ENCODE assay signal across 14 cellular contexts in genomic region chr13:28181413-28181812, GRCh38. TPM values are rescaled to one million over a fixed set of nuclear protein-coding genes. Genes with fewer than 3 reads are reported as not detected.
DNase-seq lines count a peak whose midpoint lies in the region; ATAC-seq, FAIRE-seq and TF ChIP-seq lines count a peak whose summit lies in the region.
"Had no signal": no experiment of that assay in that cellular context is flagged by ENCODE, and none has a peak within 500 bp of the region (broad histone marks: within the 10 kb centered on the region; RNA-seq: fewer than 3 reads in every experiment).

No MANE protein-coding gene starts in this region.

- no peak overlapping the region for H2BK12ac ChIP-seq in mesenchymal stem cell (ENCODE audit: low read length in 2 of 2)

- TF ChIP-seq CTCF in bronchial epithelial cell (IDR thresholded peaks at IDR 0.05; ENCODE audit: insufficient read depth, low read length, severe bottlenecking) = no peak
- TF ChIP-seq CTCF in neural progenitor cell (IDR thresholded peaks at IDR 0.05) = no peak

- no peak for FAIRE-seq in HTR-8/SVneo (lab: Jason Lieb, UNC)
- no peak for FAIRE-seq in bronchial epithelial cell (lab: Jason Lieb, UNC)

- H2AFZ ChIP-seq in mesenchymal stem cell (ENCODE audit: low read depth, low read length) = no peak overlapping the region
- no peak overlapping the region for H2AFZ ChIP-seq in neural progenitor cell (replicated peaks)

- in situ Hi-C loops in KBM-7 (cut with MboI; ENCODE audit: low pct_unique_long_range_greater_than_20kb, low sequenced_read_pairs) = no loop called here

- no peak overlapping the region for H2BK15ac ChIP-seq in mesenchymal stem cell (ENCODE audit: low read depth, poor library complexity, severe bottlenecking)

- no peak overlapping the region for H3K4ac ChIP-seq in mesenchymal stem cell (ENCODE audit: low read depth in 1 of 2, low read length in 2 of 2)

- peaks cover 4% of the 10 kb centered on the region for H3K36me3 Mint-ChIP-seq in neural progenitor cell

- H4K20me1 ChIP-seq in neural progenitor cell (ENCODE audit: low read depth) = peaks cover 21% of the 10 kb centered on the region

- no peaks in the 10 kb centered on the region for H3K27me3 Mint-ChIP-seq in neural progenitor cell (ENCODE audit: insufficient read depth, low read depth)
- H3K27me3 Mint-ChIP-seq: naive B cell had no signal

- H3K18ac ChIP-seq in mesenchymal stem cell (ENCODE audit: low read depth in 1 of 2, low read length in 2 of 2) = no peak overlapping the region

- DNase-seq in COLO829 (ENCODE audit: low spot score) = peak; percentile 77
- peak; percentile 32 for DNase-seq in HTR-8/SVneo (ENCODE audit: insufficient read length, low spot score)
- DNase-seq in bronchial epithelial cell (ENCODE audit: low read depth) = peak; percentile 98
- DNase-seq in mesenchymal stem cell = peak; percentile 83
- DNase-seq in neural progenitor cell (ENCODE audit: low spot score) = no peak
- no peak for DNase-seq in KBM-7
- DNase-seq in nucleus accumbens (lab: John Stamatoyannopoulos, UW) = no peak
- DNase-seq: amygdala, Karpas-422, naive B cell, small intestine, T-helper 9 cell had no signal

- no peak overlapping the region for H2BK5ac ChIP-seq in mesenchymal stem cell (ENCODE audit: low read depth, low read length, poor library complexity, severe bottlenecking)

- H3K23ac ChIP-seq in mesenchymal stem cell (ENCODE audit: low read length in 2 of 2) = no peak overlapping the region

- H3K4me2 ChIP-seq in mesenchymal stem cell (ENCODE audit: low read length, poor library complexity, severe bottlenecking) (no peak overlapping the region), neural progenitor cell (no peak overlapping the region)

- H3K9me3 ChIP-seq in mesenchymal stem cell (ENCODE audit: control insufficient read depth, low read length) = no peaks in the 10 kb centered on the region
- H3K9me3 ChIP-seq in neural progenitor cell (ENCODE audit: low read depth) = no peaks in the 10 kb centered on the region
- H3K9me3 ChIP-seq: HAP-1 had no signal

- H3K36me3 ChIP-seq in bronchial epithelial cell (ENCODE audit: control insufficient read depth, insufficient read depth, low read length) (no peaks in the 10 kb centered on the region), mesenchymal stem cell (ENCODE audit: control insufficient read depth in 1 of 2, insufficient read depth in 2 of 2, low read depth in 1 of 2, low read length in 2 of 2) (peaks cover 2 to 20% of the 10 kb centered on the region in 2 experiments), neural progenitor cell (peaks cover 11% of the 10 kb centered on the region)
- H3K36me3 ChIP-seq: HAP-1 had no signal

- no peak overlapping the region for H3K4me3 Mint-ChIP-seq in neural progenitor cell
- H3K4me3 Mint-ChIP-seq: naive B cell had no signal

- no peak for ATAC-seq in HG03460 (IDR thresholded peaks at IDR 0.05; ENCODE audit: unreplicated experiment)

- H3K27me3 ChIP-seq in bronchial epithelial cell (ENCODE audit: control insufficient read depth, insufficient read depth, low read length) (no peaks in the 10 kb centered on the region), mesenchymal stem cell (ENCODE audit: control insufficient read depth in 1 of 2, insufficient read depth in 1 of 2, low read length in 2 of 2) (no peaks in the 10 kb centered on the region), neural progenitor cell (no peaks in the 10 kb centered on the region)

- no peak overlapping the region for H2AK5ac ChIP-seq in mesenchymal stem cell (ENCODE audit: low read length, severe bottlenecking)

- no peak overlapping the region for H3K14ac ChIP-seq in mesenchymal stem cell (ENCODE audit: low read length in 2 of 2)

- no peaks in the 10 kb centered on the region for H3K4me1 Mint-ChIP-seq in neural progenitor cell

- no peak overlapping the region for H4K8ac ChIP-seq in mesenchymal stem cell (ENCODE audit: low read length)

- WGBS in mesenchymal stem cell = no CpG with 5 or more reads among the region's 2 CpGs

- H3K27ac Mint-ChIP-seq in neural progenitor cell = no peak overlapping the region

- H3K9ac ChIP-seq in mesenchymal stem cell (ENCODE audit: low read length) = no peak overlapping the region
- H3K9ac ChIP-seq in neural progenitor cell = no peak overlapping the region

- peaks cover 14% of the 10 kb centered on the region for H3K79me1 ChIP-seq in mesenchymal stem cell (replicated peaks; ENCODE audit: low read length, poor library complexity, severe bottlenecking)

- no peaks in the 10 kb centered on the region for H3K9me3 Mint-ChIP-seq in neural progenitor cell
- H3K9me3 Mint-ChIP-seq: naive B cell had no signal

- H3F3A ChIP-seq in neural progenitor cell (ENCODE audit: low read depth) = no peaks in the 10 kb centered on the region

- H3K4me3 ChIP-seq in bronchial epithelial cell (ENCODE audit: low read depth, low read length) = no peak overlapping the region
- no peak overlapping the region for H3K4me3 ChIP-seq in mesenchymal stem cell (ENCODE audit: insufficient read depth in 1 of 2, low read depth in 1 of 2, low read length in 2 of 2)
- H3K4me3 ChIP-seq in neural progenitor cell = no peak overlapping the region
- H3K4me3 ChIP-seq: HAP-1 had no signal

- no peak overlapping the region for H2BK120ac ChIP-seq in mesenchymal stem cell (ENCODE audit: low read depth, low read length)

- no peaks in the 10 kb centered on the region for H3K4me1 ChIP-seq in mesenchymal stem cell (ENCODE audit: control insufficient read depth, insufficient read depth, low read depth, low read length)
- peaks cover 17% of the 10 kb centered on the region for H3K4me1 ChIP-seq in neural progenitor cell
- H3K4me1 ChIP-seq: HAP-1 had no signal

- peaks cover 48% of the 10 kb centered on the region for H3K79me2 ChIP-seq in neural progenitor cell (ENCODE audit: low read depth)

- no peak overlapping the region for H4K91ac ChIP-seq in mesenchymal stem cell (ENCODE audit: low read length)

- H3K27ac ChIP-seq in mesenchymal stem cell (ENCODE audit: low read length, poor library complexity, severe bottlenecking) (no peak overlapping the region), neural progenitor cell (no peak overlapping the region)

RNA-seq across cellular contexts. Expression of gene PAN3, which starts 43.1 kb away (rescaled TPM):
- total RNA-seq in bronchial epithelial cell = 11.8 and 12.5 TPM in 2 replicates
- polyA plus RNA-seq in mesenchymal stem cell (2013, experiment 1 of 2) = 11.9 TPM
- 11.7 TPM for polyA plus RNA-seq in mesenchymal stem cell (2013, experiment 2 of 2)
- total RNA-seq in neural progenitor cell (ENCODE audit: low replicate concordance) = 46.1 and 50.1 TPM in 2 replicates

Comparison
In these comparisons a context has a peak if more than half of its experiments do, and no peak if none do; other contexts are left out.
1. DNase-seq: peak in COLO829 (single experiment), HTR-8/SVneo (single experiment), bronchial epithelial cell (single experiment) and mesenchymal stem cell (single experiment); none in neural progenitor cell (single experiment), KBM-7 (single experiment) and nucleus accumbens (0 of 56).